In the genomic region with DNA sequence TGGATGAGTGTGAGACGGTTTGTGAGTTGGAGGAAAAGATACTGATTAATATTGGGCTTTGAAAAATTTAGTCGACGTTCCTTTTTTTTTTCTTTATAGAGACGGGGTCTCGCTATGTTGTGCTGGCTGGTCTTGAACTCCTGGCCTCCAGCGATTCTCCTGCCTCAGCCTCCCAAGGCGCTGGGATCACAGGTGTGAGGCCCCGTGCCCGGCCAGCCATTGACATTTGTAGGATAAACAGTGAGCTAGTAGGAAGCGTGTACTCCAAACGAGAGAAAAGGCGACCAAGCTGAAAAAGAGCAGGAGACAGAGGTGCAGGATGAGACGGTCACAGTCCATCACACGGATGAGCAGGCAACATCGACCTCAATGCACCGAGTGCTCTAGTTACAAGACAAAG, we compare ENCODE assay signal across 1 cellular context.
TF ChIP-seq lines count a peak whose summit lies in the region.

No MANE protein-coding gene starts in this region.

TF ChIP-seq in GM23338, 12 proteins besides CTCF, POLR2A, EP300 and RAD21 (continued from another document):
- TF ChIP-seq, protein P1, sequence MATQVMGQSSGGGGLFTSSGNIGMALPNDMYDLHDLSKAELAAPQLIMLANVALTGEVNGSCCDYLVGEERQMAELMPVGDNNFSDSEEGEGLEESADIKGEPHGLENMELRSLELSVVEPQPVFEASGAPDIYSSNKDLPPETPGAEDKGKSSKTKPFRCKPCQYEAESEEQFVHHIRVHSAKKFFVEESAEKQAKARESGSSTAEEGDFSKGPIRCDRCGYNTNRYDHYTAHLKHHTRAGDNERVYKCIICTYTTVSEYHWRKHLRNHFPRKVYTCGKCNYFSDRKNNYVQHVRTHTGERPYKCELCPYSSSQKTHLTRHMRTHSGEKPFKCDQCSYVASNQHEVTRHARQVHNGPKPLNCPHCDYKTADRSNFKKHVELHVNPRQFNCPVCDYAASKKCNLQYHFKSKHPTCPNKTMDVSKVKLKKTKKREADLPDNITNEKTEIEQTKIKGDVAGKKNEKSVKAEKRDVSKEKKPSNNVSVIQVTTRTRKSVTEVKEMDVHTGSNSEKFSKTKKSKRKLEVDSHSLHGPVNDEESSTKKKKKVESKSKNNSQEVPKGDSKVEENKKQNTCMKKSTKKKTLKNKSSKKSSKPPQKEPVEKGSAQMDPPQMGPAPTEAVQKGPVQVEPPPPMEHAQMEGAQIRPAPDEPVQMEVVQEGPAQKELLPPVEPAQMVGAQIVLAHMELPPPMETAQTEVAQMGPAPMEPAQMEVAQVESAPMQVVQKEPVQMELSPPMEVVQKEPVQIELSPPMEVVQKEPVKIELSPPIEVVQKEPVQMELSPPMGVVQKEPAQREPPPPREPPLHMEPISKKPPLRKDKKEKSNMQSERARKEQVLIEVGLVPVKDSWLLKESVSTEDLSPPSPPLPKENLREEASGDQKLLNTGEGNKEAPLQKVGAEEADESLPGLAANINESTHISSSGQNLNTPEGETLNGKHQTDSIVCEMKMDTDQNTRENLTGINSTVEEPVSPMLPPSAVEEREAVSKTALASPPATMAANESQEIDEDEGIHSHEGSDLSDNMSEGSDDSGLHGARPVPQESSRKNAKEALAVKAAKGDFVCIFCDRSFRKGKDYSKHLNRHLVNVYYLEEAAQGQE (IDR thresholded peaks at IDR 0.05; ENCODE audit: unreplicated experiment): no peak
- TF ChIP-seq POLR2AphosphoS5 (IDR thresholded peaks at IDR 0.05; ENCODE audit: low read depth): no peak
- no peak for TF ChIP-seq EZH2phosphoT487 (IDR thresholded peaks at IDR 0.05; ENCODE audit: unreplicated experiment)
